In genomic region chr10:13844651-13845050, GRCh38 we compare ENCODE assay signal across 20 cellular contexts.
"Had no signal": no experiment of that assay in that cellular context is flagged by ENCODE, and none has a peak within 500 bp of the region (broad histone marks: within the 10 kb centered on the region; RNA-seq: fewer than 3 reads in every experiment).

No MANE protein-coding gene starts in this region.

- ATAC-seq: left ventricle myocardium superior; natural killer cell treated with Interleukin-12 subunit alpha and Interleukin-12 subunit beta and Interleukin-15 and Interleukin-18, amount 100 ng/mL, for 72 hours; right cardiac atrium had no signal

- H3K9me3 ChIP-seq: neutrophil, suprapubic skin, transverse colon, uterus had no signal

- H3K4me3 ChIP-seq: suprapubic skin, transverse colon, uterus had no signal

- H3K27ac ChIP-seq: neutrophil, parathyroid adenoma, suprapubic skin, transverse colon, uterus had no signal

- DNase-seq: activated naive CD4-positive, alpha-beta T cell; activated naive CD8-positive, alpha-beta T cell treated with anti-CD3 and anti-CD28 coated beads for 36 hours; activated T-cell treated with anti-CD3 and anti-CD28 coated beads, Interleukin-2, amount 50 U/mL, for 1 hour; cerebellar nuclear complex; effector CD4-positive, alpha-beta T cell; erythroblast; foreskin melanocyte; glutamatergic neuron; hippocampal formation; left ventricle myocardium superior; mammary epithelial cell; right cardiac atrium; stimulated activated CD4-positive, alpha-beta T cell treated with anti-CD3 and anti-CD28 coated beads, Interleukin-12 subunit alpha, Interleukin-12 subunit beta, amount 100 ng/mL, for 4 hours; T-helper 1 cell; transverse colon; uterus had no signal

- H3K27me3 ChIP-seq: suprapubic skin, transverse colon, uterus had no signal

- H3K36me3 ChIP-seq: neutrophil, suprapubic skin, transverse colon, uterus had no signal

- H3K4me1 ChIP-seq: parathyroid adenoma, uterus had no signal
